ENCODE assay signal across 23 cellular contexts in the genomic region with DNA sequence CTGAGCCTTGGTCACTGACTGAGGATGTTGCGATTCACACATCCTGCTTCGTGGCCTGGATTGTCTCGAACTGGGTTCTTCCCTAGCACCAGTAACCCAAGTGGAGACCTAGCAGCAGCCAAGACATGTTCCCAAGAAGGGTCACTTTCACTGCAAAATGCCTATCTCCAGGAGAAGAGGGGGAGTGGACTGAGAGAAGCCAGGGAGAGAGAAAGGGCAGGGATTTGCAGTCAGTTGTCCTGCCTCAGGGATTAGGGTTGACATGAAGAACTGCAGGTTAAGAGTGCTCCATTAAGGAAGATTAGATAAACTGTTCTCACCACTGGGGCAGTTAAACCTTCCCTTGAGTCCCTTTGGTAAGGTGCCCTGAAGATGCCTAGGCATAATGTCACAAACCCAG. TPM values are rescaled to one million over a fixed set of nuclear protein-coding genes. Genes with fewer than 3 reads are reported as not detected.
DNase-seq lines count a peak whose midpoint lies in the region; ATAC-seq, FAIRE-seq and TF ChIP-seq lines count a peak whose summit lies in the region.
"Had no signal": no experiment of that assay in that cellular context is flagged by ENCODE, and none has a peak within 500 bp of the region (broad histone marks: within the 10 kb centered on the region; RNA-seq: fewer than 3 reads in every experiment).

No MANE protein-coding gene starts in this region.

- TF ChIP-seq CTCF in bronchial epithelial cell (IDR thresholded peaks at IDR 0.05; ENCODE audit: insufficient read depth, low read length, severe bottlenecking) = no peak
- TF ChIP-seq CTCF in osteoblast (IDR thresholded peaks at IDR 0.05; ENCODE audit: extremely low read depth, low read depth, low read length) = no peak
- TF ChIP-seq CTCF in spleen (IDR thresholded peaks at IDR 0.05 in 8 of 11, conservative IDR thresholded peaks at IDR 0.05 in 3 of 11) = no peak

- H3K4me2 ChIP-seq in osteoblast (ENCODE audit: insufficient read depth, low read length) = no peak overlapping the region

- no peaks in the 10 kb centered on the region for H3K9me3 Mint-ChIP-seq in effector memory CD8-positive, alpha-beta T cell
- H3K9me3 Mint-ChIP-seq: CD4-positive, alpha-beta T cell had no signal

- no peaks in the 10 kb centered on the region for H4K20me1 ChIP-seq in osteoblast (ENCODE audit: insufficient read depth, low read length)

- peak; percentile 23 for FAIRE-seq in bronchial epithelial cell (lab: Jason Lieb, UNC)
- FAIRE-seq: A204.1, GM12892, GM18507, HepG2 had no signal

- intact Hi-C loops in spleen (cut with DNase I; ENCODE audit: low total_unique reads) = no loop called here

- no peak overlapping the region for H3K27ac ChIP-seq in osteoblast (ENCODE audit: low read depth, low read length)
- no peak overlapping the region for H3K27ac ChIP-seq in spleen
- H3K27ac ChIP-seq: C4-2B had no signal

- WGBS in spleen, 5 donors = 17 to 29% (median 22%) methylated on average over 3 of the region's 3 CpGs

- no peaks in the 10 kb centered on the region for H3K9me3 ChIP-seq in osteoblast (ENCODE audit: low read depth, low read length)
- H3K9me3 ChIP-seq in spleen = no peaks in the 10 kb centered on the region
- H3K9me3 ChIP-seq: BE2C had no signal

- peaks cover 0 to 4% of the 10 kb centered on the region in 2 donors for H3K4me1 Mint-ChIP-seq in effector memory CD8-positive, alpha-beta T cell (ENCODE audit: low read depth in 2 of 2)

- H2AFZ ChIP-seq in osteoblast (ENCODE audit: low read length) = no peak overlapping the region

- no peaks in the 10 kb centered on the region for H3K36me3 ChIP-seq in bronchial epithelial cell (ENCODE audit: control insufficient read depth, insufficient read depth, low read length)
- H3K36me3 ChIP-seq in osteoblast (ENCODE audit: insufficient read depth, low read length) = no peaks in the 10 kb centered on the region
- no peaks in the 10 kb centered on the region for H3K36me3 ChIP-seq in spleen
- H3K36me3 ChIP-seq: BE2C had no signal

- H3K36me3 Mint-ChIP-seq in effector memory CD8-positive, alpha-beta T cell (ENCODE audit: insufficient read depth) = no peaks in the 10 kb centered on the region

- H3K27me3 Mint-ChIP-seq in effector memory CD8-positive, alpha-beta T cell = peaks cover 34 to 37% of the 10 kb centered on the region in 2 donors

- no peak overlapping the region for H3K4me3 Mint-ChIP-seq in effector memory CD8-positive, alpha-beta T cell
- H3K4me3 Mint-ChIP-seq: CD4-positive, alpha-beta T cell had no signal

- H3K4me1 ChIP-seq in osteoblast (ENCODE audit: insufficient read depth, low read length) (peaks cover 16% of the 10 kb centered on the region), spleen (peaks cover 0 to 10% (median 4%) of the 10 kb centered on the region in 6 donors)

- no peak overlapping the region for H3K4me3 ChIP-seq in bronchial epithelial cell (ENCODE audit: low read depth, low read length)
- H3K4me3 ChIP-seq in osteoblast (ENCODE audit: insufficient read depth, low read length) = no peak overlapping the region
- no peak overlapping the region for H3K4me3 ChIP-seq in spleen

- H3K27me3 ChIP-seq in bronchial epithelial cell (ENCODE audit: control insufficient read depth, insufficient read depth, low read length) (no peaks in the 10 kb centered on the region), osteoblast (ENCODE audit: insufficient read depth, low read length) (peaks cover 20% of the 10 kb centered on the region), spleen (replicated peaks in 1 of 7) (peaks cover 0 to 34% (median 0%) of the 10 kb centered on the region in 7 donors)

- H3K27ac Mint-ChIP-seq in effector memory CD8-positive, alpha-beta T cell = no peak overlapping the region
- H3K27ac Mint-ChIP-seq: CD4-positive, alpha-beta T cell; IgD-negative memory B cell had no signal

- TF ChIP-seq POLR2A in spleen (IDR thresholded peaks at IDR 0.05) = no peak

- H3K79me2 ChIP-seq in osteoblast (ENCODE audit: insufficient read depth, low read length) = no peaks in the 10 kb centered on the region

- ATAC-seq in effector memory CD8-positive, alpha-beta T cell (replicated peaks) = no peak
- ATAC-seq: HCT116, HepG2 had no signal

- DNase-seq in activated CD8-positive, alpha-beta memory T cell treated with anti-CD3 and anti-CD28 coated beads for 24 hours = peak; percentile 26
- DNase-seq in activated CD8-positive, alpha-beta memory T cell treated with anti-CD3 and anti-CD28 coated beads, Interleukin-2, amount 50 U/mL, for 48 hours = no peak
- DNase-seq in NCI-H82 (lab: John Stamatoyannopoulos, UW) (peak; percentile 36), bronchial epithelial cell (ENCODE audit: low read depth) (no peak), osteoblast (ENCODE audit: insufficient read length, low spot score, missing footprints) (peak; percentile 26), amniotic stem cell (lab: John Stamatoyannopoulos, UW) (no peak), spleen (no peak)
- DNase-seq in effector memory CD8-positive, alpha-beta T cell = no peak
- DNase-seq: ACHN; BE2C; CD4-positive, alpha-beta T cell; DMS153; DMS79; GDM1; GOT3; H7 had no signal

RNA-seq across cellular contexts. Expression of a gene that starts 5.7 kb away (rescaled TPM):
- total RNA-seq in bronchial epithelial cell = 14.5 and 21.9 TPM in 2 replicates
- total RNA-seq in osteoblast = 145 and 154 TPM in 2 replicates
- total RNA-seq in spleen = 10 to 100 TPM; 17.8 to 95.6 (median 34.9) TPM
- 10 to 100 TPM in 2 of 3 donors, 1 to 10 TPM in 1; 9.8 to 19.7 (median 17.2) TPM for polyA plus RNA-seq in spleen
- total RNA-seq: CD4-positive, alpha-beta T cell had no signal
- polyA plus RNA-seq: IgD-negative memory B cell had no signal

RNA-seq across cellular contexts. Expression of a gene that starts 45.3 kb away (rescaled TPM):
- total RNA-seq in bronchial epithelial cell (62.1 and 69.4 TPM in 2 replicates), osteoblast (116 and 130 TPM in 2 replicates), spleen (100 to 1,000 TPM in 5 of 7 donors, 10 to 100 TPM in 2; 79.5 to 130 (median 102) TPM)
- polyA plus RNA-seq in spleen = 10 to 100 TPM; 18.9 to 28.8 (median 23.8) TPM

Comparison
In these comparisons a context has a peak if more than half of its experiments do, and no peak if none do; other contexts are left out.
1. DNase-seq: peak in activated CD8-positive, alpha-beta memory T cell treated with anti-CD3 and anti-CD28 coated beads for 24 hours (single experiment), NCI-H82 (single experiment) and osteoblast (single experiment); none in activated CD8-positive, alpha-beta memory T cell treated with anti-CD3 and anti-CD28 coated beads, Interleukin-2, amount 50 U/mL, for 48 hours (single experiment), bronchial epithelial cell (single experiment), amniotic stem cell (single experiment), effector memory CD8-positive, alpha-beta T cell (0 of 3) and spleen (single experiment).